1 cellular context compared by ENCODE assay signal in genomic region chr20:64271636-64272035, GRCh38.
TF ChIP-seq lines count a peak whose summit lies in the region.

No MANE protein-coding gene starts in this region.

TF ChIP-seq in WTC11, 78 proteins besides CTCF, POLR2A, EP300 and RAD21 (continued from another document):
- TF ChIP-seq ZMAT4 (CRISPR knock-in tag; IDR thresholded peaks at IDR 0.05) (no peak), RORB (CRISPR knock-in tag; IDR thresholded peaks at IDR 0.05) (no peak), GRHL2 (CRISPR knock-in tag; IDR thresholded peaks at IDR 0.05; ENCODE audit: insufficient replicate concordance, severe bottlenecking) (no peak), ZNF121 (CRISPR knock-in tag; IDR thresholded peaks at IDR 0.05) (no peak), ZBTB21 (CRISPR knock-in tag; IDR thresholded peaks at IDR 0.05; ENCODE audit: borderline replicate concordance) (no peak), ETV6 (CRISPR knock-in tag; IDR thresholded peaks at IDR 0.05) (no peak), ERG (CRISPR knock-in tag; IDR thresholded peaks at IDR 0.05) (no peak), TEAD1 (CRISPR knock-in tag; IDR thresholded peaks at IDR 0.05) (no peak), TEAD4 (CRISPR knock-in tag; IDR thresholded peaks at IDR 0.05) (no peak), KAT7 (CRISPR knock-in tag; IDR thresholded peaks at IDR 0.05; ENCODE audit: borderline replicate concordance) (no peak)
TF ChIP-seq in WTC11: peak in this region for 0.
